In the genomic region with DNA sequence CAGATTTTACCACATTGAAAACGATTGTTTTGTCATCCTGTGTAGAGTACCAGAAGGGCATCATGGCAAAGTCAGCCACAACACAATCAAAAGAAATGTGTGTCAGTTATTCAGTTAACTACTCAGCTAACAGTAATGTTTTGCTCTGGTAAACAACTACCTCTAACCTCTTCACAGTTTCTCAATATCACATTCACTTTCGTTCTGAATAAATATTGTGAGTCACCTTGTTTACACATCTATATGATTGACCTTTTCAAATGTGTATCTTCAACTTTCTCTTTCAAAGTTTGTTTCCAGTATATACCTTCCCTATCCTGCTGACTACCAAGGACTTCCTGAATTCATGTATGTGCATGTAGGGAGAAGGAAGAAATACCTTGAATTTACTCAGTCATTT, we compare ENCODE assay signal across 12 cellular contexts.
DNase-seq lines count a peak whose midpoint lies in the region; ATAC-seq and TF ChIP-seq lines count a peak whose summit lies in the region.
"Had no signal": no experiment of that assay in that cellular context is flagged by ENCODE, and none has a peak within 500 bp of the region (broad histone marks: within the 10 kb centered on the region; RNA-seq: fewer than 3 reads in every experiment).

No MANE protein-coding gene starts in this region.

- TF ChIP-seq EP300 in gastroesophageal sphincter (IDR thresholded peaks at IDR 0.05) = no peak

- no peaks in the 10 kb centered on the region for H3K27me3 ChIP-seq in gastroesophageal sphincter

- H3K4me1 ChIP-seq in gastroesophageal sphincter = no peaks in the 10 kb centered on the region

- no peak for TF ChIP-seq POLR2A in gastroesophageal sphincter (IDR thresholded peaks at IDR 0.05)

- H3K36me3 Mint-ChIP-seq in activated T-helper 17 cell treated with anti-CD3 and anti-CD28 coated beads, Interleukin-2, amount 50 U/mL, for 72 hours (ENCODE audit: low read depth) = no peaks in the 10 kb centered on the region

- no peak overlapping the region for H3K4me3 ChIP-seq in gastroesophageal sphincter

- WGBS in gastroesophageal sphincter (ENCODE audit: low coverage in 1 of 2), 2 donors = 29 to 39% methylated on average over 2 of the region's 2 CpGs

- H3K36me3 ChIP-seq in gastroesophageal sphincter = no peaks in the 10 kb centered on the region

- ATAC-seq in GM21515 (IDR thresholded peaks at IDR 0.05; ENCODE audit: unreplicated experiment) (peak; percentile 90), HG03097 (IDR thresholded peaks at IDR 0.05; ENCODE audit: low FRiP score, unreplicated experiment) (peak; percentile 94), gastroesophageal sphincter (no peak)
- peak; percentile 85 for ATAC-seq in activated T-helper 17 cell treated with anti-CD3 and anti-CD28 coated beads, Interleukin-2, amount 50 U/mL, for 72 hours (replicated peaks)

- no peaks in the 10 kb centered on the region for H3K9me3 ChIP-seq in gastroesophageal sphincter

- intact Hi-C loops in head of caudate nucleus (cut with DNase I) = no loop called here

- no peak overlapping the region for H3K4me3 Mint-ChIP-seq in activated T-helper 17 cell treated with anti-CD3 and anti-CD28 coated beads, Interleukin-2, amount 50 U/mL, for 72 hours

- H3K27ac ChIP-seq in gastroesophageal sphincter = no peak overlapping the region

- peak; percentile 32 for DNase-seq in NCI-H345 (lab: John Stamatoyannopoulos, UW)
- no peak for DNase-seq in NCI-H345 treated with DMSO at 0.1 percent for 48 hours (lab: John Stamatoyannopoulos, UW; ENCODE audit: unreplicated experiment)
- DNase-seq in head of caudate nucleus = no peak
- DNase-seq in iPS-NIHi7 (ENCODE audit: extremely low spot score) = no peak
- DNase-seq: activated naive CD4-positive, alpha-beta T cell; GF-D8; hippocampal formation; NCI-H526 had no signal

- no peak overlapping the region for H3K27ac Mint-ChIP-seq in activated T-helper 17 cell treated with anti-CD3 and anti-CD28 coated beads, Interleukin-2, amount 50 U/mL, for 72 hours

- no peaks in the 10 kb centered on the region for H3K9me3 Mint-ChIP-seq in activated T-helper 17 cell treated with anti-CD3 and anti-CD28 coated beads, Interleukin-2, amount 50 U/mL, for 72 hours

- H3K4me1 Mint-ChIP-seq in activated T-helper 17 cell treated with anti-CD3 and anti-CD28 coated beads, Interleukin-2, amount 50 U/mL, for 72 hours = no peaks in the 10 kb centered on the region

- no peaks in the 10 kb centered on the region for H3K27me3 Mint-ChIP-seq in activated T-helper 17 cell treated with anti-CD3 and anti-CD28 coated beads, Interleukin-2, amount 50 U/mL, for 72 hours

- no peak for TF ChIP-seq CTCF in gastroesophageal sphincter (IDR thresholded peaks at IDR 0.05)
